Comparison of ENCODE assay signal across 10 cellular contexts in genomic region chr7:137081276-137081675, GRCh38.
"Had no signal": no experiment of that assay in that cellular context is flagged by ENCODE, and none has a peak within 500 bp of the region (broad histone marks: within the 10 kb centered on the region; RNA-seq: fewer than 3 reads in every experiment).

No MANE protein-coding gene starts in this region.

- H3K4me1 ChIP-seq: uterus had no signal

- H3K27ac ChIP-seq: uterus had no signal

- H3K27me3 ChIP-seq: stomach, uterus had no signal

- H3K4me3 ChIP-seq: stomach, uterus had no signal

- ATAC-seq: activated CD8-positive, alpha-beta T cell treated with anti-CD3 and anti-CD28 coated beads for 36 hours had no signal

- H3K9me3 ChIP-seq: stomach, uterus had no signal

- DNase-seq: activated CD4-positive, alpha-beta T cell treated with anti-CD3 and anti-CD28 coated beads for 4 hours; activated CD8-positive, alpha-beta memory T cell treated with anti-CD3 and anti-CD28 coated beads, Interleukin-2, amount 50 U/mL, for 4 hours; activated CD8-positive, alpha-beta T cell treated with anti-CD3 and anti-CD28 coated beads for 36 hours; activated naive CD4-positive, alpha-beta T cell; cortex of kidney; effector memory CD4-positive, alpha-beta T cell; stimulated activated CD4-positive, alpha-beta T cell treated with anti-CD3 and anti-CD28 coated beads, Interleukin-15, amount 100 ng/mL, for 24 hours; stimulated activated CD4-positive, alpha-beta T cell treated with anti-CD3 and anti-CD28 coated beads, Interleukin-4, amount 100 ng/mL, for 4 hours had no signal

- H3K36me3 ChIP-seq: stomach, uterus had no signal
